Comparison of ENCODE assay signal across 12 cellular contexts in the genomic region with DNA sequence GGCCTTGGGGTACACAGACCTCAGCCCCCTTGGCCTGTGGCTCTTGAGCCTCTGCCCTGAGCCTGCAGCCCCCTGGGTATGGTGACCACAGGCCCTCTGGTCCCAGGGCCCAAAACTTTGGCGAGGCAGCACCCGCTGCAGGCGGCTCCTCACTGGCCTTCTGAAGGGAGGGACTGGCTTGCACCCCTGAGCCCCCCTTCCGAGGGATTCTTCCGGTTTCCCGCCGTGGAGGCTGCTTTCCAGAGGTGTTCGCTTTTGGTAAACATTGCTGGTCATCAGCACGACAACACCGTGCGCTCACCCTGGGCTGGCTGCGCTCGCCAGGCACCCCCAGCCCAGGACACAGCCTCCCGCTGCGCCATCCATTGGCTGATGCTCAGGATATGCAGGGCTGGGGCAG. TPM values are rescaled to one million over a fixed set of nuclear protein-coding genes. Genes with fewer than 3 reads are reported as not detected.
DNase-seq lines count a peak whose midpoint lies in the region; ATAC-seq and TF ChIP-seq lines count a peak whose summit lies in the region.
"Had no signal": no experiment of that assay in that cellular context is flagged by ENCODE, and none has a peak within 500 bp of the region (broad histone marks: within the 10 kb centered on the region; RNA-seq: fewer than 3 reads in every experiment).

No MANE protein-coding gene starts in this region.

- peak overlapping the region in 1 of 2 donors; percentile 63 for H3K4me3 Mint-ChIP-seq in activated T-cell treated with anti-CD3 and anti-CD28 coated beads, Interleukin-2, amount 50 U/mL, for 72 hours
- no peak overlapping the region for H3K4me3 Mint-ChIP-seq in activated T-cell treated with anti-CD3 and anti-CD28 coated beads, Interleukin-2, amount 50 U/mL, for 4 hours
- no peak overlapping the region for H3K4me3 Mint-ChIP-seq in WTC11
- no peak overlapping the region for H3K4me3 Mint-ChIP-seq in activated CD8-positive, alpha-beta T cell treated with anti-CD3 and anti-CD28 coated beads for 36 hours

- H3K4me3 ChIP-seq in esophagus squamous epithelium = no peak overlapping the region
- H3K4me3 ChIP-seq: HAP-1 had no signal

- intact Hi-C loops in esophagus squamous epithelium (cut with DNase I) = no loop called here
- intact Hi-C loops in activated CD8-positive, alpha-beta T cell treated with anti-CD3 and anti-CD28 coated beads for 36 hours (cut with micrococcal nuclease) = no loop called here

- no CpG with 5 or more reads among the region's 15 CpGs for WGBS in esophagus squamous epithelium, 2 donors

- peaks cover 20 to 73% (median 31%) of the 10 kb centered on the region in 3 donors for H3K36me3 ChIP-seq in esophagus squamous epithelium
- H3K36me3 ChIP-seq: HAP-1 had no signal

- CTCF ChIA-PET in WTC11 (lab: Charles Lee) = no interaction called here
- CTCF ChIA-PET in HEK293T (lab: Yijun Ruan, JAX) = no interaction called here
- CTCF ChIA-PET in activated CD8-positive, alpha-beta T cell treated with anti-CD3 and anti-CD28 coated beads for 36 hours (lab: Charles Lee) = no interaction called here

- no peak for TF ChIP-seq POLR2A in esophagus squamous epithelium (IDR thresholded peaks at IDR 0.05)

- H3K27me3 ChIP-seq in esophagus squamous epithelium = no peaks in the 10 kb centered on the region

- H3K4me1 ChIP-seq in esophagus squamous epithelium = peaks cover 21 to 49% (median 31%) of the 10 kb centered on the region in 3 donors
- H3K4me1 ChIP-seq: HAP-1 had no signal

- no peak for DNase-seq in activated T-cell treated with anti-CD3 and anti-CD28 coated beads, Interleukin-2, amount 50 U/mL, for 72 hours
- DNase-seq in activated T-cell treated with anti-CD3 and anti-CD28 coated beads, Interleukin-2, amount 50 U/mL, for 4 hours = no peak
- DNase-seq in WTC11 (ENCODE audit: low spot score) (no peak), esophagus squamous epithelium (lab: John Stamatoyannopoulos, UW) (no peak), HEK293T (ENCODE audit: extremely low spot score) (no peak), mesenteric fat pad (ENCODE audit: low spot score) (no peak)
- DNase-seq in activated CD8-positive, alpha-beta T cell treated with anti-CD3 and anti-CD28 coated beads for 36 hours = no peak
- DNase-seq: COR-L47, NCI-H187 treated with DMSO at 0.1 percent for 48 hours, NCI-H526 treated with DMSO at 0.1 percent for 48 hours had no signal

- no peak for TF ChIP-seq CTCF in C4-2B (conservative IDR thresholded peaks at IDR 0.05)
- no peak for TF ChIP-seq CTCF in WTC11 (IDR thresholded peaks at IDR 0.05)
- no peak for TF ChIP-seq CTCF in esophagus squamous epithelium (IDR thresholded peaks at IDR 0.05)
- TF ChIP-seq CTCF in activated CD8-positive, alpha-beta T cell treated with anti-CD3 and anti-CD28 coated beads for 36 hours (IDR thresholded peaks at IDR 0.05) = no peak

- ATAC-seq in activated T-cell treated with anti-CD3 and anti-CD28 coated beads, Interleukin-2, amount 50 U/mL, for 72 hours (replicated peaks in 1 of 2) = no peak
- ATAC-seq in activated T-cell treated with anti-CD3 and anti-CD28 coated beads, Interleukin-2, amount 50 U/mL, for 4 hours = no peak
- no peak for ATAC-seq in WTC11
- no peak for ATAC-seq in activated CD8-positive, alpha-beta T cell treated with anti-CD3 and anti-CD28 coated beads for 36 hours

- H3K27ac ChIP-seq in C4-2B (peak overlapping the region; percentile 53), esophagus squamous epithelium (peak overlapping the region; percentile 63 to 83 (median 78))

- H3K27me3 Mint-ChIP-seq in activated T-cell treated with anti-CD3 and anti-CD28 coated beads, Interleukin-2, amount 50 U/mL, for 72 hours (ENCODE audit: low read depth) = no peaks in the 10 kb centered on the region
- H3K27me3 Mint-ChIP-seq in activated T-cell treated with anti-CD3 and anti-CD28 coated beads, Interleukin-2, amount 50 U/mL, for 4 hours (ENCODE audit: low read depth) = no peaks in the 10 kb centered on the region
- no peaks in the 10 kb centered on the region for H3K27me3 Mint-ChIP-seq in WTC11 (ENCODE audit: low read depth)
- H3K27me3 Mint-ChIP-seq in activated CD8-positive, alpha-beta T cell treated with anti-CD3 and anti-CD28 coated beads for 36 hours = no peaks in the 10 kb centered on the region

- H3K36me3 Mint-ChIP-seq in activated T-cell treated with anti-CD3 and anti-CD28 coated beads, Interleukin-2, amount 50 U/mL, for 72 hours (ENCODE audit: insufficient read depth in 2 of 2) = no peaks in the 10 kb centered on the region
- H3K36me3 Mint-ChIP-seq in activated T-cell treated with anti-CD3 and anti-CD28 coated beads, Interleukin-2, amount 50 U/mL, for 4 hours (ENCODE audit: insufficient read depth) = no peaks in the 10 kb centered on the region
- no peaks in the 10 kb centered on the region for H3K36me3 Mint-ChIP-seq in WTC11
- peaks cover 2% of the 10 kb centered on the region for H3K36me3 Mint-ChIP-seq in activated CD8-positive, alpha-beta T cell treated with anti-CD3 and anti-CD28 coated beads for 36 hours (ENCODE audit: low read depth)

- H3K4me1 Mint-ChIP-seq in activated T-cell treated with anti-CD3 and anti-CD28 coated beads, Interleukin-2, amount 50 U/mL, for 72 hours (ENCODE audit: low read depth) = peaks cover 22% of the 10 kb centered on the region
- peaks cover 22% of the 10 kb centered on the region for H3K4me1 Mint-ChIP-seq in activated T-cell treated with anti-CD3 and anti-CD28 coated beads, Interleukin-2, amount 50 U/mL, for 4 hours (ENCODE audit: low read depth)
- H3K4me1 Mint-ChIP-seq in WTC11 = peaks cover 5% of the 10 kb centered on the region
- H3K4me1 Mint-ChIP-seq in activated CD8-positive, alpha-beta T cell treated with anti-CD3 and anti-CD28 coated beads for 36 hours (ENCODE audit: low read depth) = peaks cover 21% of the 10 kb centered on the region

- H3K9me3 ChIP-seq in esophagus squamous epithelium = no peaks in the 10 kb centered on the region
- H3K9me3 ChIP-seq: HAP-1 had no signal

- no peaks in the 10 kb centered on the region for H3K9me3 Mint-ChIP-seq in activated T-cell treated with anti-CD3 and anti-CD28 coated beads, Interleukin-2, amount 50 U/mL, for 72 hours
- no peaks in the 10 kb centered on the region for H3K9me3 Mint-ChIP-seq in activated T-cell treated with anti-CD3 and anti-CD28 coated beads, Interleukin-2, amount 50 U/mL, for 4 hours
- H3K9me3 Mint-ChIP-seq in WTC11 = no peaks in the 10 kb centered on the region
- H3K9me3 Mint-ChIP-seq in activated CD8-positive, alpha-beta T cell treated with anti-CD3 and anti-CD28 coated beads for 36 hours = no peaks in the 10 kb centered on the region

- H3K27ac Mint-ChIP-seq in activated T-cell treated with anti-CD3 and anti-CD28 coated beads, Interleukin-2, amount 50 U/mL, for 72 hours = peak overlapping the region; percentile 98
- H3K27ac Mint-ChIP-seq in WTC11 = peak overlapping the region; percentile 45; the same call in 1 of the 2 replicates
- H3K27ac Mint-ChIP-seq in activated CD8-positive, alpha-beta T cell treated with anti-CD3 and anti-CD28 coated beads for 36 hours = no peak overlapping the region

- POLR2A ChIA-PET in WTC11 (lab: Charles Lee) = no interaction called here
- POLR2A ChIA-PET in HEK293T (lab: Yijun Ruan, JAX) = no interaction called here
- POLR2A ChIA-PET in activated CD8-positive, alpha-beta T cell treated with anti-CD3 and anti-CD28 coated beads for 36 hours (lab: Charles Lee) = no interaction called here

TF ChIP-seq in WTC11, 78 proteins besides CTCF, POLR2A, EP300 and RAD21 (continues in another document):
- TF ChIP-seq, protein P1, sequence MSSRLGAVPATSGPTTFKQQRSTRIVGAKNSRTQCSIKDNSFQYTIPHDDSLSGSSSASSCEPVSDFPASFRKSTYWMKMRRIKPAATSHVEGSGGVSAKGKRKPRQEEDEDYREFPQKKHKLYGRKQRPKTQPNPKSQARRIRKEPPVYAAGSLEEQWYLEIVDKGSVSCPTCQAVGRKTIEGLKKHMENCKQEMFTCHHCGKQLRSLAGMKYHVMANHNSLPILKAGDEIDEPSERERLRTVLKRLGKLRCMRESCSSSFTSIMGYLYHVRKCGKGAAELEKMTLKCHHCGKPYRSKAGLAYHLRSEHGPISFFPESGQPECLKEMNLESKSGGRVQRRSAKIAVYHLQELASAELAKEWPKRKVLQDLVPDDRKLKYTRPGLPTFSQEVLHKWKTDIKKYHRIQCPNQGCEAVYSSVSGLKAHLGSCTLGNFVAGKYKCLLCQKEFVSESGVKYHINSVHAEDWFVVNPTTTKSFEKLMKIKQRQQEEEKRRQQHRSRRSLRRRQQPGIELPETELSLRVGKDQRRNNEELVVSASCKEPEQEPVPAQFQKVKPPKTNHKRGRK (CRISPR knock-in tag; IDR thresholded peaks at IDR 0.05; ENCODE audit: borderline replicate concordance) = no peak

TF ChIP-seq in HEK293T, 16 proteins besides CTCF, POLR2A, EP300 and RAD21 (continues in another document):
- no peak for TF ChIP-seq FOXM1 (IDR thresholded peaks at IDR 0.05; ENCODE audit: borderline replicate concordance)
- TF ChIP-seq BHLHE40 (IDR thresholded peaks at IDR 0.05; ENCODE audit: borderline replicate concordance) = no peak
- TF ChIP-seq, protein P2, sequence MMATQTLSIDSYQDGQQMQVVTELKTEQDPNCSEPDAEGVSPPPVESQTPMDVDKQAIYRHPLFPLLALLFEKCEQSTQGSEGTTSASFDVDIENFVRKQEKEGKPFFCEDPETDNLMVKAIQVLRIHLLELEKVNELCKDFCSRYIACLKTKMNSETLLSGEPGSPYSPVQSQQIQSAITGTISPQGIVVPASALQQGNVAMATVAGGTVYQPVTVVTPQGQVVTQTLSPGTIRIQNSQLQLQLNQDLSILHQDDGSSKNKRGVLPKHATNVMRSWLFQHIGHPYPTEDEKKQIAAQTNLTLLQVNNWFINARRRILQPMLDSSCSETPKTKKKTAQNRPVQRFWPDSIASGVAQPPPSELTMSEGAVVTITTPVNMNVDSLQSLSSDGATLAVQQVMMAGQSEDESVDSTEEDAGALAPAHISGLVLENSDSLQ (IDR thresholded peaks at IDR 0.05) = no peak
- no peak for TF ChIP-seq FOXA1 (IDR thresholded peaks at IDR 0.05)
- TF ChIP-seq LEF1 (IDR thresholded peaks at IDR 0.05; ENCODE audit: borderline replicate concordance) = no peak
- no peak for TF ChIP-seq L3MBTL2 (conservative IDR thresholded peaks at IDR 0.05)
- TF ChIP-seq SP1 (IDR thresholded peaks at IDR 0.05) = no peak
- no peak for TF ChIP-seq TARDBP (IDR thresholded peaks at IDR 0.05)
- no peak for TF ChIP-seq FOXK2 (IDR thresholded peaks at IDR 0.05)
- TF ChIP-seq NFRKB (IDR thresholded peaks at IDR 0.05) = no peak
- TF ChIP-seq ZNF384 (IDR thresholded peaks at IDR 0.05) = no peak
- TF ChIP-seq SUZ12 (IDR thresholded peaks at IDR 0.05) = no peak
- no peak for TF ChIP-seq ELF4 (IDR thresholded peaks at IDR 0.05)
- TF ChIP-seq ARNT (IDR thresholded peaks at IDR 0.05) = no peak

RNA-seq across cellular contexts. Expression of a gene that starts 42.0 kb away (rescaled TPM):
- 10 to 100 TPM; 42.8 to 53.5 TPM for total RNA-seq in activated T-cell treated with anti-CD3 and anti-CD28 coated beads, Interleukin-2, amount 50 U/mL, for 72 hours
- 10 to 100 TPM; 30.9 to 35.4 (median 33.0) TPM for total RNA-seq in activated T-cell treated with anti-CD3 and anti-CD28 coated beads, Interleukin-2, amount 50 U/mL, for 4 hours
- total RNA-seq in WTC11 (2021) (32.8 to 41.0 TPM (median 33.1 TPM) in 3 replicates), esophagus squamous epithelium (100 to 1,000 TPM in 1 of 4 donors, 10 to 100 TPM in 3; 27.0 to 122 (median 33.3) TPM), mesenteric fat pad (37.8 TPM)
- 10 to 100 TPM; 26.9 to 28.1 TPM for total RNA-seq in activated CD8-positive, alpha-beta T cell treated with anti-CD3 and anti-CD28 coated beads for 36 hours
